7 cellular contexts compared by ENCODE assay signal in genomic region chr2:79849241-79849640, GRCh38.
"Had no signal": no experiment of that assay in that cellular context is flagged by ENCODE, and none has a peak within 500 bp of the region (broad histone marks: within the 10 kb centered on the region; RNA-seq: fewer than 3 reads in every experiment).

No MANE protein-coding gene starts in this region.

- H3K4me3 ChIP-seq: K562 had no signal

- ATAC-seq: K562 had no signal

- DNase-seq: GOT3, H9, HCEC 1CT, IMR-90 had no signal

- H3K4me3 Mint-ChIP-seq: H9 had no signal

- FAIRE-seq: H54, K562 had no signal

- H3K27ac ChIP-seq: HL-60 had no signal
